9 cellular contexts compared by ENCODE assay signal in genomic region chr15:45199136-45199810, GRCh38. TPM values are rescaled to one million over a fixed set of nuclear protein-coding genes. Genes with fewer than 3 reads are reported as not detected.
DNase-seq lines count a peak whose midpoint lies in the region; ATAC-seq and TF ChIP-seq lines count a peak whose summit lies in the region.
"Had no signal": no experiment of that assay in that cellular context is flagged by ENCODE, and none has a peak within 500 bp of the region (broad histone marks: within the 10 kb centered on the region; RNA-seq: fewer than 3 reads in every experiment).

No MANE protein-coding gene starts in this region.

- CTCF ChIA-PET in HCT116 (lab: Charles Lee): interaction anchor here (0.7 to 4.8 kb wide), 7 partner anchors 19 to 313 kb away, joined by 3 to 44 read pairs (median 6); no protein-coding TSS in a partner anchor
- CTCF ChIA-PET in activated CD8-positive, alpha-beta T cell treated with anti-CD3 and anti-CD28 coated beads, Interleukin-2, amount 10 ng/mL, durations not matched to agents 7 days and 5 days (lab: Charles Lee): interaction anchor here (1.1 to 13.7 kb wide), 8 partner anchors 9 to 201 kb away, joined by 3 to 191 read pairs (median 4); a partner anchor contains a TSS

- H4K20me1 ChIP-seq in HCT116 (ENCODE audit: insufficient read depth): no peaks in the 10 kb centered on the region

- no peak overlapping the region for H3K4me3 Mint-ChIP-seq in activated CD8-positive, alpha-beta T cell treated with anti-CD3 and anti-CD28 coated beads, Interleukin-2, amount 10 ng/mL, durations not matched to agents 7 days and 5 days

- H3K9me3 ChIP-seq in HCT116 (ENCODE audit: control insufficient read depth in 1 of 2, insufficient read depth in 1 of 2, low read depth in 1 of 2, low read length in 2 of 2) (no peaks in the 10 kb centered on the region), heart right ventricle (no peaks in the 10 kb centered on the region)

- H3K36me3 Mint-ChIP-seq in activated CD8-positive, alpha-beta T cell treated with anti-CD3 and anti-CD28 coated beads, Interleukin-2, amount 10 ng/mL, durations not matched to agents 7 days and 5 days (ENCODE audit: low read depth): peaks cover 3% of the 10 kb centered on the region

- H3K27me3 ChIP-seq in HCT116 (ENCODE audit: insufficient read depth, low read length) (no peaks in the 10 kb centered on the region), heart right ventricle (no peaks in the 10 kb centered on the region)

- POLR2A ChIA-PET in HCT116 (lab: Charles Lee): interaction anchor here (1.2 to 3.0 kb wide), 3 partner anchors 11 to 203 kb away, joined by 6 to 11 read pairs (median 7); a partner anchor contains a TSS
- POLR2A ChIA-PET in activated CD8-positive, alpha-beta T cell treated with anti-CD3 and anti-CD28 coated beads, Interleukin-2, amount 10 ng/mL, durations not matched to agents 7 days and 5 days (lab: Charles Lee): interaction anchor here (1.2 to 4.9 kb wide), 10 partner anchors 9 to 912 kb away, joined by 3 to 33 read pairs (median 9); partner anchors contain the start of genes BLOC1S6 and SHF

- H3K79me2 ChIP-seq in HCT116 (ENCODE audit: insufficient read depth, low read length): no peaks in the 10 kb centered on the region

- TF ChIP-seq RAD21 in HCT116 (IDR thresholded peaks at IDR 0.05; ENCODE audit: low read depth): no peak

- peak overlapping the region; percentile 76 for H3K27ac ChIP-seq in HCT116 (ENCODE audit: low read depth, low read length)
- H3K27ac ChIP-seq in heart right ventricle: peak overlapping the region; percentile 85 to 99 (median 96)

- 0% methylated on average over 25 of the region's 25 CpGs for WGBS in heart right ventricle, 2 donors

- peak overlapping the region; percentile 63 for H2AFZ ChIP-seq in HCT116 (ENCODE audit: low read depth, low read length, poor library complexity, severe bottlenecking)

- no peak for ATAC-seq in HCT116
- ATAC-seq in activated CD8-positive, alpha-beta T cell treated with anti-CD3 and anti-CD28 coated beads, Interleukin-2, amount 10 ng/mL, durations not matched to agents 7 days and 5 days: no peak
- peak in 1 of 8 donors; percentile 0 for ATAC-seq in heart right ventricle

- H3K9me3 Mint-ChIP-seq in activated CD8-positive, alpha-beta T cell treated with anti-CD3 and anti-CD28 coated beads, Interleukin-2, amount 10 ng/mL, durations not matched to agents 7 days and 5 days (ENCODE audit: insufficient read depth): no peaks in the 10 kb centered on the region

- peak; percentile 21 for DNase-seq in NCI-H1436 (lab: John Stamatoyannopoulos, UW)
- DNase-seq in NCI-H1436 treated with DMSO at 0.1 percent for 48 hours (lab: John Stamatoyannopoulos, UW): no peak
- no peak for DNase-seq in HCT116 (ENCODE audit: low read depth, low spot score)
- DNase-seq in NB4 (ENCODE audit: low read depth): peak; percentile 45
- DNase-seq in activated CD8-positive, alpha-beta T cell treated with anti-CD3 and anti-CD28 coated beads, Interleukin-2, amount 10 ng/mL, durations not matched to agents 7 days and 5 days: peak; percentile 59
- DNase-seq in heart right ventricle: no peak
- DNase-seq in retina: peak; percentile 82
- no peak for DNase-seq in H4 (ENCODE audit: low spot score)

- TF ChIP-seq POLR2A in HCT116 (IDR thresholded peaks at IDR 0.05; ENCODE audit: borderline replicate concordance, extremely low read depth, insufficient read depth, insufficient read length) (no peak), NB4 (IDR thresholded peaks at IDR 0.05; ENCODE audit: extremely low read depth, insufficient read length) (no peak)

- BruUV-seq in HCT116 (replicated peaks; lab: Mats Ljungman, UMichigan): no TSS peak

- no peaks in the 10 kb centered on the region for H3K9me2 ChIP-seq in HCT116 (ENCODE audit: insufficient read depth)

- TF ChIP-seq CTCF in HCT116 (IDR thresholded peaks at IDR 0.05 in 2 of 3, conservative IDR thresholded peaks at IDR 0.05 in 1 of 3; ENCODE audit: borderline replicate concordance in 1 of 3, insufficient read depth in 1 of 3, low read depth in 2 of 3, low read length in 2 of 3) (no peak), NB4 (IDR thresholded peaks at IDR 0.05; ENCODE audit: low read depth, low read length) (no peak), heart right ventricle (IDR thresholded peaks at IDR 0.05) (no peak)

- RAD21 ChIA-PET in HCT116 (lab: Charles Lee; ENCODE audit: low non-redundant PET in 1 of 2, low total read pairs in 2 of 2, uncharacterized antibody in 2 of 2, unreplicated experiment in 2 of 2): no interaction called here

- intact Hi-C loops in HCT116 (cut with micrococcal nuclease): loop anchor here (2.0 kb wide), 1 partner anchor 32 kb away; no protein-coding TSS in a partner anchor
- intact Hi-C loops in heart right ventricle (cut with DNase I): loop anchor here in 3 of 10 donors (2.0 kb wide), 2 partner anchors 32 to 204 kb away; a partner anchor contains a TSS

- H3K4me2 ChIP-seq in HCT116 (ENCODE audit: low read length): peak overlapping the region; percentile 94

- H3K27ac Mint-ChIP-seq in activated CD8-positive, alpha-beta T cell treated with anti-CD3 and anti-CD28 coated beads, Interleukin-2, amount 10 ng/mL, durations not matched to agents 7 days and 5 days: no peak overlapping the region

- H3K9ac ChIP-seq in HCT116 (ENCODE audit: low read length): peak overlapping the region; percentile 60

- no peaks in the 10 kb centered on the region for H3K36me3 ChIP-seq in HCT116 (ENCODE audit: control insufficient read depth in 1 of 2, insufficient read depth in 2 of 2, low read length in 2 of 2)
- no peaks in the 10 kb centered on the region for H3K36me3 ChIP-seq in heart right ventricle

- H3K4me1 ChIP-seq in HCT116 (ENCODE audit: control insufficient read depth in 1 of 2, insufficient read depth in 2 of 2, low read length in 2 of 2): peaks cover 11 to 36% of the 10 kb centered on the region in 2 experiments
- H3K4me1 ChIP-seq in heart right ventricle: peaks cover 0 to 48% (median 14%) of the 10 kb centered on the region in 9 donors

- H3K27me3 Mint-ChIP-seq in activated CD8-positive, alpha-beta T cell treated with anti-CD3 and anti-CD28 coated beads, Interleukin-2, amount 10 ng/mL, durations not matched to agents 7 days and 5 days (ENCODE audit: low read depth): peaks cover 3% of the 10 kb centered on the region

- peak overlapping the region; percentile 58 to 62 for H3K4me3 ChIP-seq in HCT116 (replicated peaks in 1 of 2; ENCODE audit: low read depth in 1 of 2, low read length in 2 of 2)
- peak overlapping the region; percentile 79 for H3K4me3 ChIP-seq in NB4 (ENCODE audit: low read depth, low read length)
- H3K4me3 ChIP-seq in heart right ventricle: peak overlapping the region; percentile 30 to 80 (median 72)

- H3K4me1 Mint-ChIP-seq in activated CD8-positive, alpha-beta T cell treated with anti-CD3 and anti-CD28 coated beads, Interleukin-2, amount 10 ng/mL, durations not matched to agents 7 days and 5 days (ENCODE audit: low read depth): peaks cover 14% of the 10 kb centered on the region

TF ChIP-seq in HCT116, 20 proteins besides CTCF, POLR2A, EP300 and RAD21:
- TF ChIP-seq CEBPB (IDR thresholded peaks at IDR 0.05; ENCODE audit: low read depth): no peak
- TF ChIP-seq FOSL1 (IDR thresholded peaks at IDR 0.05; ENCODE audit: low read depth): no peak
- TF ChIP-seq EZH2 (IDR thresholded peaks at IDR 0.05): no peak
- TF ChIP-seq TCF7L2 (IDR thresholded peaks at IDR 0.05; ENCODE audit: borderline replicate concordance, extremely low read depth, insufficient read depth, insufficient read length): no peak

RNA-seq across cellular contexts. Expression of gene SHF, which starts 11.5 kb away (rescaled TPM):
- 2.6 TPM for total RNA-seq in HCT116 (2021; ENCODE audit: unreplicated experiment)
- 1.0 and 2.7 TPM in 2 replicates for polyA plus RNA-seq in HCT116 (2012)
- total RNA-seq in activated CD8-positive, alpha-beta T cell treated with anti-CD3 and anti-CD28 coated beads, Interleukin-2, amount 10 ng/mL, durations not matched to agents 7 days and 5 days: 1 to 10 TPM in 1 of 2 experiments, under 1 TPM in 1; 0.57 to 1.3 TPM
- total RNA-seq in heart right ventricle: 1 to 10 TPM; 3.6 to 8.4 (median 5.6) TPM
- polyA plus RNA-seq in heart right ventricle: 1 to 10 TPM; 2.4 to 5.8 TPM
- 2.7 and 5.1 TPM in 2 replicates for total RNA-seq in H4 (2014; rRNA removed; shearing (Covaris generic))

RNA-seq across cellular contexts. Expression of gene SLC28A2, which starts 52.8 kb away (rescaled TPM):
- not detected for total RNA-seq in HCT116 (2021; ENCODE audit: unreplicated experiment)
- 0.07 TPM in 1 of 2 replicates, not detected in the other for polyA plus RNA-seq in HCT116 (2012)
- total RNA-seq in activated CD8-positive, alpha-beta T cell treated with anti-CD3 and anti-CD28 coated beads, Interleukin-2, amount 10 ng/mL, durations not matched to agents 7 days and 5 days: not detected
- total RNA-seq in heart right ventricle: not detected
- not detected for polyA plus RNA-seq in heart right ventricle
- total RNA-seq in H4 (2014; rRNA removed; shearing (Covaris generic)): not detected in 2 replicates
- total RNA-seq: dermis microvascular lymphatic vessel endothelial cell had no signal

Comparison
In these comparisons a context has a peak if more than half of its experiments do, and no peak if none do; other contexts are left out.
1. DNase-seq: peak in NCI-H1436 (single experiment), NB4 (single experiment), activated CD8-positive, alpha-beta T cell treated with anti-CD3 and anti-CD28 coated beads, Interleukin-2, amount 10 ng/mL, durations not matched to agents 7 days and 5 days (single experiment) and retina (single experiment); none in NCI-H1436 treated with DMSO at 0.1 percent for 48 hours (single experiment), HCT116 (single experiment), heart right ventricle (0 of 2) and H4 (single experiment).
2. Peak in every context shown above with its lines, with median percentiles within 50 percentile points of each other: H3K4me3 ChIP-seq.